17 cellular contexts compared by ENCODE assay signal in the genomic region with DNA sequence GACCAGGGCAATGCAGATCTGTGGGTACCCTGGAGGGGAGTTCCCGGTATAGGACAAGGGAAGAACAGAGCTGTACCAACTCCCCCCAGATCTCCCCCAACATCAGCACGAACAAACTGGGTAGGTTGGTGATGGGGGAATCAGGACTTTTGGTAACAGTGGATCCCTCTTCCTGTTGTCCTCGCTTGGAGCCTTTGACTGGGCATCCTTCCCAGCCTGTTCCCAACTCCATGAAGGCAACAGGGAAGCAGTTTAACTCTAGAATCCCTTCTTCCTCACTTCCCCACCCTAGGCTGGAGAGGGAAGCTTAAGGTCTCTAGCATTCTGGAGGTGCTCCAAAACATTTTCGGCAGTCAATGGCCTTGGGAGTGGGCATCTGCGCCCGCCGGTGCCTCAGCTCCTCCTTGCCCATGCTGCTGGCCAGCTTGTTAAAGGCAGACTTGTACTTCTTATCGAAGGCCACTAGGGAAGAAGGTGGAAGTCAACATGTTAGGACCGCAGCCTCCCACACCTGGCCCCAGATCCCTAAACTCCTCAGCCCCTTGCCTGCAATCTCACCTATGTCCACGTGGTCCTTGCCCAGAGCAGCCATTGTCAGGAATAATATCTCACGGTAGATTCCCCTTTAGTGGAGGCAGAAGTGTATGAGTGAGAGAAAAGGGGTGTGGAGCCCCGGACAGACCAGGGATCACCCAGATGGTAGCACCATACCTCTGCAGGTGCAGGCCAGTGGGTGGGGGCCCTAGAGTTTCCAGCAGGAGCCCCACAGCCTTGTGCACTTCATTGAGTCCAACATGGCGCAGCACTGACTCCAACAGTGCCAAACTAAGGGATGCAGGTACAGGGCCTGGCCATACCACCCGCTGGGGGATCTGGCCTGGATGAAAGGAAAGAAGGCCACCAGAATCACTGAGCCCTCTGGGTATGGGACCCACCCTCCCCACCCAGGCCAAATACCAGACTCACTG. TPM values are rescaled to one million over a fixed set of nuclear protein-coding genes. Genes with fewer than 3 reads are reported as not detected.
DNase-seq lines count a peak whose midpoint lies in the region; ATAC-seq and TF ChIP-seq lines count a peak whose summit lies in the region.
"Had no signal": no experiment of that assay in that cellular context is flagged by ENCODE, and none has a peak within 500 bp of the region (broad histone marks: within the 10 kb centered on the region; RNA-seq: fewer than 3 reads in every experiment).

No MANE protein-coding gene starts in this region.

- H2BK120ac ChIP-seq in IMR-90 (ENCODE audit: low read depth, low read length) = no peak overlapping the region

- H2BK20ac ChIP-seq in IMR-90 (ENCODE audit: low read depth, low read length) = no peak overlapping the region

- H3K27me3 ChIP-seq in IMR-90 (ENCODE audit: control insufficient read depth, insufficient read depth, low read length) (no peaks in the 10 kb centered on the region), dorsolateral prefrontal cortex (no peaks in the 10 kb centered on the region), neutrophil (no peaks in the 10 kb centered on the region)

- H3K9me1 ChIP-seq in IMR-90 (ENCODE audit: insufficient read depth, low read length) = peaks cover 6% of the 10 kb centered on the region

- POLR2A ChIA-PET in IMR-90 (lab: Charles Lee; ENCODE audit: unreplicated experiment) = no interaction called here

- no peak overlapping the region for H3K14ac ChIP-seq in IMR-90 (replicated peaks; ENCODE audit: low read depth, low read length)

- TSS peak; percentile 77 for BruUV-seq in IMR-90 (replicated peaks; lab: Mats Ljungman, UMichigan)

- peaks cover 5% of the 10 kb centered on the region for H3K36me3 Mint-ChIP-seq in osteocyte (ENCODE audit: unreplicated experiment)

- no peak overlapping the region for H4K8ac ChIP-seq in IMR-90 (ENCODE audit: low read depth in 2 of 2, low read length in 2 of 2)

- H3K4me1 ChIP-seq in IMR-90 (ENCODE audit: control insufficient read depth, insufficient read depth, low read length) (peaks cover 9% of the 10 kb centered on the region), neutrophil (ENCODE audit: control insufficient read depth in 1 of 2, insufficient read depth in 1 of 2, low read depth in 1 of 2, low read length in 1 of 2) (no peaks in the 10 kb centered on the region)
- H3K4me1 ChIP-seq: HAP-1 had no signal

- H4K91ac ChIP-seq in IMR-90 (ENCODE audit: insufficient read depth, low read depth, low read length) = no peak overlapping the region

- no peak overlapping the region for H4K5ac ChIP-seq in IMR-90 (ENCODE audit: low read depth, low read length)

- H2BK15ac ChIP-seq in IMR-90 (ENCODE audit: low read depth, low read length) = no peak overlapping the region

- in situ Hi-C loops in IMR-90 (cut with MboI; ENCODE audit: low sequenced_read_pairs) = no loop called here

- no peaks in the 10 kb centered on the region for H3K27me3 Mint-ChIP-seq in osteocyte (ENCODE audit: unreplicated experiment)
- H3K27me3 Mint-ChIP-seq: activated T-helper 17 cell treated with anti-CD3 and anti-CD28 coated beads, Interleukin-2, amount 50 U/mL, for 72 hours had no signal

- CTCF ChIA-PET in IMR-90 (lab: Yijun Ruan, JAX) = interaction anchor here (1.3 kb wide), 1 partner anchor 16 kb away, joined by 4 read pairs; a partner anchor contains a TSS

- intact Hi-C loops in IMR-90 (cut with micrococcal nuclease) = loop anchor here (10.0 kb wide), 1 partner anchor 135 kb away; no protein-coding TSS in a partner anchor
- intact Hi-C loops in dorsolateral prefrontal cortex (cut with DNase I) = loop anchor here in 1 of 2 donors (2.0 kb wide), 1 partner anchor 15 kb away; no protein-coding TSS in a partner anchor

- H3K36me3 ChIP-seq in IMR-90 (ENCODE audit: control insufficient read depth, insufficient read depth, low read length) (peaks cover 38% of the 10 kb centered on the region), neutrophil (peaks cover 66% of the 10 kb centered on the region)

- no peaks in the 10 kb centered on the region for H3K9me3 Mint-ChIP-seq in osteocyte (ENCODE audit: unreplicated experiment)
- H3K9me3 Mint-ChIP-seq: activated T-helper 17 cell treated with anti-CD3 and anti-CD28 coated beads, Interleukin-2, amount 50 U/mL, for 72 hours had no signal

- no peak overlapping the region for H3K23ac ChIP-seq in IMR-90 (ENCODE audit: low read depth, low read length)

- no peak overlapping the region for H2AK5ac ChIP-seq in IMR-90 (ENCODE audit: low read depth, low read length)

- no peak overlapping the region for H3K27ac Mint-ChIP-seq in osteocyte (ENCODE audit: unreplicated experiment)

- H2AK9ac ChIP-seq in IMR-90 (replicated peaks; ENCODE audit: low read depth, low read length, poor library complexity) = peak overlapping the region; percentile 10

- H3K4me1 Mint-ChIP-seq in osteocyte (ENCODE audit: unreplicated experiment) = peaks cover 9% of the 10 kb centered on the region
- H3K4me1 Mint-ChIP-seq: activated T-helper 17 cell treated with anti-CD3 and anti-CD28 coated beads, Interleukin-2, amount 50 U/mL, for 72 hours had no signal

- H2BK5ac ChIP-seq in IMR-90 (ENCODE audit: low read depth, low read length, poor library complexity, severe bottlenecking) = no peak overlapping the region

- 100% methylated on average over 1 of the region's 14 CpGs; no CpG with 5 or more reads in 1 of the 2 experiments for WGBS in IMR-90 (ENCODE audit: extremely low coverage in 2 of 2, insufficient read length in 1 of 2), 2 experiments

- TF ChIP-seq RAD21 in IMR-90 (IDR thresholded peaks at IDR 0.05; ENCODE audit: low read length) = no peak

- H3K9ac ChIP-seq in IMR-90 (ENCODE audit: low read depth, low read length) = no peak overlapping the region

- no peak overlapping the region for H3K4me3 Mint-ChIP-seq in osteocyte (ENCODE audit: unreplicated experiment)
- H3K4me3 Mint-ChIP-seq: activated T-helper 17 cell treated with anti-CD3 and anti-CD28 coated beads, Interleukin-2, amount 50 U/mL, for 72 hours had no signal

- DNase-seq in D341Med (ENCODE audit: low spot score) = peak; percentile 37
- no peak for DNase-seq in IMR-90
- DNase-seq in dorsolateral prefrontal cortex = peak in 1 of 10 donors; percentile 33
- no peak for DNase-seq in osteocyte (ENCODE audit: extremely low spot score, unreplicated experiment)
- DNase-seq in NCI-H226 = no peak
- no peak for DNase-seq in NCI-H1694 (lab: John Stamatoyannopoulos, UW)
- DNase-seq: activated CD8-positive, alpha-beta memory T cell treated with anti-CD3 and anti-CD28 coated beads for 24 hours; left cardiac atrium; NCI-H2081; NCI-H526 treated with DMSO at 0.1 percent for 48 hours; PC-9; stimulated activated naive CD4-positive, alpha-beta T cell had no signal

- ATAC-seq in IMR-90 (ENCODE audit: low read depth) (no peak), GM18517 (IDR thresholded peaks at IDR 0.05; ENCODE audit: unreplicated experiment) (no peak)
- ATAC-seq: activated T-helper 17 cell treated with anti-CD3 and anti-CD28 coated beads, Interleukin-2, amount 50 U/mL, for 72 hours; left cardiac atrium had no signal

- H3K79me1 ChIP-seq in IMR-90 (ENCODE audit: low read depth in 1 of 2, low read length in 2 of 2) = peaks cover 0 to 4% of the 10 kb centered on the region in 2 experiments; a peak in 2 of 4 replicates

- H2AFZ ChIP-seq in IMR-90 (replicated peaks; ENCODE audit: low read length, poor library complexity) = no peak overlapping the region
- H2AFZ ChIP-seq: PC-9 had no signal

- no peak overlapping the region for H3K4ac ChIP-seq in IMR-90 (ENCODE audit: low read depth, low read length)

- H3K27ac ChIP-seq in IMR-90 (ENCODE audit: insufficient read depth, low read length) (no peak overlapping the region), dorsolateral prefrontal cortex (peak overlapping the region; percentile 79 to 100 (median 97)), neutrophil (peak overlapping the region; percentile 50)
- H3K27ac ChIP-seq: PC-9 had no signal

- H3K18ac ChIP-seq in IMR-90 (ENCODE audit: low read depth, low read length) = no peak overlapping the region

- H3K4me3 ChIP-seq in IMR-90 (ENCODE audit: insufficient read depth, low read depth, low read length) (no peak overlapping the region), dorsolateral prefrontal cortex (peak overlapping the region in 1 of 59 donors; percentile 2), neutrophil (ENCODE audit: low read depth in 1 of 2, low read length in 1 of 2) (no peak overlapping the region)
- H3K4me3 ChIP-seq: HAP-1, PC-9, smooth muscle cell had no signal

- no peak overlapping the region for H3K4me2 ChIP-seq in IMR-90 (ENCODE audit: low read depth, low read length)
- H3K4me2 ChIP-seq: PC-9, smooth muscle cell had no signal

- H4K20me1 ChIP-seq in IMR-90 (ENCODE audit: insufficient read depth, low read length) = peaks cover 6% of the 10 kb centered on the region; the same call in 1 of the 2 replicates

- dilution Hi-C loops in IMR-90 (cut with HindIII; ENCODE audit: low sequenced_read_pairs, unreplicated experiment) = no loop called here

- TF ChIP-seq CTCF in IMR-90 (conservative IDR thresholded peaks at IDR 0.05; ENCODE audit: low read depth, low read length) (no peak), dorsolateral prefrontal cortex (IDR thresholded peaks at IDR 0.05 in 54 of 56, conservative IDR thresholded peaks at IDR 0.05 in 2 of 56; ENCODE audit: low read depth in 1 of 56, partially characterized antibody in 56 of 56) (peak in 1 of 56 donors; percentile 12), neutrophil (IDR thresholded peaks at IDR 0.05) (no peak), osteocyte (IDR thresholded peaks at IDR 0.05) (no peak)

- no peak overlapping the region for H3K56ac ChIP-seq in IMR-90 (ENCODE audit: extremely low read depth, insufficient read depth, low read length)

- no peaks in the 10 kb centered on the region for H3K9me3 ChIP-seq in IMR-90 (ENCODE audit: control insufficient read depth, insufficient read depth, low read length)
- H3K9me3 ChIP-seq in neutrophil = no peaks in the 10 kb centered on the region
- H3K9me3 ChIP-seq: HAP-1 had no signal

- TF ChIP-seq POLR2A in IMR-90 (IDR thresholded peaks at IDR 0.05; ENCODE audit: low read depth, low read length) = no peak

RNA-seq across cellular contexts. Expression of a gene that starts 7.5 kb away (rescaled TPM):
- total RNA-seq in IMR-90 (2012; rRNA removed) (3.8 and 5.6 TPM in 2 replicates), dorsolateral prefrontal cortex (100 to 1,000 TPM in 2 of 120 experiments, 10 to 100 TPM in 118; 55.8 to 101 (median 81.7) TPM), osteocyte (63.2 and 66.7 TPM in 2 replicates)
- 6.1 and 6.2 TPM in 2 replicates for polyA plus RNA-seq in IMR-90 (2012; rRNA removed)
- polyA plus RNA-seq in IMR-90 (2012; cell fraction: cytosol; rRNA removed) = 3.1 and 3.6 TPM in 2 replicates
- polyA plus RNA-seq in IMR-90 (2012; cell fraction: nucleus; rRNA removed; ENCODE audit: low replicate concordance) = 5.0 and 9.7 TPM in 2 replicates

RNA-seq across cellular contexts. Expression of a gene that starts 16.3 kb away (rescaled TPM):
- total RNA-seq in IMR-90 (2012; rRNA removed) (1.8 and 2.5 TPM in 2 replicates), dorsolateral prefrontal cortex (100 to 1,000 TPM in 86 of 120 experiments, 10 to 100 TPM in 34; 81.7 to 180 (median 112) TPM), osteocyte (48.0 and 53.1 TPM in 2 replicates)
- 25.2 and 33.3 TPM in 2 replicates for polyA plus RNA-seq in IMR-90 (2012; rRNA removed)
- polyA plus RNA-seq in IMR-90 (2012; cell fraction: cytosol; rRNA removed) = 9.4 and 13.8 TPM in 2 replicates
- polyA plus RNA-seq in IMR-90 (2012; cell fraction: nucleus; rRNA removed; ENCODE audit: low replicate concordance) = 117 and 252 TPM in 2 replicates

RNA-seq across cellular contexts. Expression of a gene that starts 28.1 kb away (rescaled TPM):
- 1.9 and 2.7 TPM in 2 replicates for total RNA-seq in IMR-90 (2012; rRNA removed)
- 20.1 and 22.2 TPM in 2 replicates for polyA plus RNA-seq in IMR-90 (2012; rRNA removed)
- polyA plus RNA-seq in IMR-90 (2012; cell fraction: cytosol; rRNA removed) = 12.2 and 16.7 TPM in 2 replicates
- polyA plus RNA-seq in IMR-90 (2012; cell fraction: nucleus; rRNA removed; ENCODE audit: low replicate concordance) = 59.1 and 73.2 TPM in 2 replicates
- total RNA-seq in dorsolateral prefrontal cortex = 10 to 100 TPM; 27.2 to 70.2 (median 45.4) TPM
- 29.4 and 41.9 TPM in 2 replicates for total RNA-seq in osteocyte

RNA-seq across cellular contexts. Expression of a gene that starts 33.1 kb away (rescaled TPM):
- total RNA-seq in IMR-90 (2012; rRNA removed) = 94.7 and 97.7 TPM in 2 replicates
- polyA plus RNA-seq in IMR-90 (2012; rRNA removed) = 84.6 and 89.1 TPM in 2 replicates
- 74.5 and 89.4 TPM in 2 replicates for polyA plus RNA-seq in IMR-90 (2012; cell fraction: cytosol; rRNA removed)
- polyA plus RNA-seq in IMR-90 (2012; cell fraction: nucleus; rRNA removed; ENCODE audit: low replicate concordance) = 31.1 and 43.6 TPM in 2 replicates
- total RNA-seq in dorsolateral prefrontal cortex = 10 to 100 TPM; 17.4 to 51.3 (median 26.6) TPM
- total RNA-seq in osteocyte = 93.2 and 95.3 TPM in 2 replicates

RNA-seq across cellular contexts. Expression of a gene that starts 37.4 kb away (rescaled TPM):
- 4.4 and 6.5 TPM in 2 replicates for total RNA-seq in IMR-90 (2012; rRNA removed)
- 8.3 and 9.8 TPM in 2 replicates for polyA plus RNA-seq in IMR-90 (2012; rRNA removed)
- polyA plus RNA-seq in IMR-90 (2012; cell fraction: cytosol; rRNA removed) = 5.0 and 5.8 TPM in 2 replicates
- polyA plus RNA-seq in IMR-90 (2012; cell fraction: nucleus; rRNA removed; ENCODE audit: low replicate concordance) = 21.0 and 21.3 TPM in 2 replicates
- 10 to 100 TPM in 1 of 120 experiments, 1 to 10 TPM in 119; 1.5 to 11.6 (median 4.5) TPM for total RNA-seq in dorsolateral prefrontal cortex
- 9.3 and 11.1 TPM in 2 replicates for total RNA-seq in osteocyte

Comparison
In these comparisons a context has a peak if more than half of its experiments do, and no peak if none do; other contexts are left out.
1. RNA of a gene that starts 16.3 kb away (total RNA-seq): 81.7 to 180 TPM in dorsolateral prefrontal cortex and 48.0 to 53.1 TPM in osteocyte; 1.8 to 2.5 TPM in IMR-90; every median in the first group is over 10 times any median in the second.